Comparison of ENCODE assay signal across 15 cellular contexts in genomic region chrX:87663421-87663820, GRCh38.
"Had no signal": no experiment of that assay in that cellular context is flagged by ENCODE, and none has a peak within 500 bp of the region (broad histone marks: within the 10 kb centered on the region; RNA-seq: fewer than 3 reads in every experiment).

No MANE protein-coding gene starts in this region.

- H3K4me1 ChIP-seq: lower lobe of right lung, psoas muscle, sigmoid colon had no signal

- H3K27ac ChIP-seq: epithelial cell of prostate, lower lobe of right lung, neutrophil, psoas muscle, sigmoid colon had no signal

- H3K36me3 ChIP-seq: lower lobe of right lung, neutrophil, sigmoid colon had no signal

- H3K27me3 ChIP-seq: neutrophil, sigmoid colon had no signal

- H3K9me3 ChIP-seq: lower lobe of right lung, mucosa of descending colon, neutrophil, psoas muscle, sigmoid colon had no signal

- ATAC-seq: activated CD4-positive, alpha-beta T cell treated with anti-CD3 and anti-CD28 coated beads for 36 hours; activated T-helper 17 cell treated with anti-CD3 and anti-CD28 coated beads, Interleukin-2, amount 50 U/mL, for 72 hours; lower lobe of right lung; mucosa of descending colon; naive thymus-derived CD8-positive, alpha-beta T cell; psoas muscle had no signal

- H3K4me3 ChIP-seq: lower lobe of right lung, mucosa of descending colon, psoas muscle, sigmoid colon had no signal

- DNase-seq: activated CD4-positive, alpha-beta T cell treated with anti-CD3 and anti-CD28 coated beads for 36 hours; activated naive CD4-positive, alpha-beta T cell treated with anti-CD3 and anti-CD28 coated beads, Interleukin-2, amount 50 U/mL, for 16 hours; amniotic stem cell; effector CD4-positive, alpha-beta T cell; lower lobe of right lung; mucosa of descending colon; naive thymus-derived CD8-positive, alpha-beta T cell; psoas muscle; sigmoid colon; stimulated activated CD4-positive, alpha-beta T cell treated with anti-CD3 and anti-CD28 coated beads, Interleukin-2, amount 100 ng/mL, for 48 hours; stimulated activated naive CD4-positive, alpha-beta T cell treated with Interleukin-2 at 50 U/mL for 16 hours; T-helper 9 cell had no signal
